11 cellular contexts compared by ENCODE assay signal in the genomic region with DNA sequence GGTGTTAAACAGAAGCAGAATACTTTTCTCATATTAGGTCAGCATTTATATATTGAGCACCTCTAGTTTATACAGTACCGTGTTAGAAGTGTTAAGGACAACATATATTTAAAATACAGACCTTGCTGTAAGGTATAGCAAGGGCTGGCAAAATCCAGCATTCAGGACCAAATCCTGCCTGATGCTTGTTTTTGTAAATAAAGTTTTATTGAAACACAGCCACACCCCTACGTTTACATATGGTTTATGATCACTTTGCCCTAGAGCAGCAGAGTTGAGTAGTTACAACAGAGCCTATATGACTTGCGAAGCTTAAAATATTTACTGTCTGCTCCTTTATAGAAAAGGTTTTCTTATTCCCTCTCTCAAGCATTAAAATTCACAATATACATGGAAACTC.
"Had no signal": no experiment of that assay in that cellular context is flagged by ENCODE, and none has a peak within 500 bp of the region (broad histone marks: within the 10 kb centered on the region; RNA-seq: fewer than 3 reads in every experiment).

No MANE protein-coding gene starts in this region.

- H3K4me3 ChIP-seq: GM23248, GM23338, HAP-1 had no signal

- ATAC-seq: GM23338, HCT116 had no signal

- H2AFZ ChIP-seq: GM23248, GM23338 had no signal

- H3K27ac ChIP-seq: GM23248 had no signal

- H3K9ac ChIP-seq: GM23248 had no signal

- H3K36me3 ChIP-seq: HAP-1 had no signal

- FAIRE-seq: H1, H54 had no signal

- H3K9me3 ChIP-seq: HAP-1 had no signal

- H3K4me1 ChIP-seq: HAP-1 had no signal

- H3K4me2 ChIP-seq: GM23338 had no signal

- DNase-seq: GM23248, GOT3, H7, H9, HCEC 1CT, HFFc6 had no signal
